In the genomic region with DNA sequence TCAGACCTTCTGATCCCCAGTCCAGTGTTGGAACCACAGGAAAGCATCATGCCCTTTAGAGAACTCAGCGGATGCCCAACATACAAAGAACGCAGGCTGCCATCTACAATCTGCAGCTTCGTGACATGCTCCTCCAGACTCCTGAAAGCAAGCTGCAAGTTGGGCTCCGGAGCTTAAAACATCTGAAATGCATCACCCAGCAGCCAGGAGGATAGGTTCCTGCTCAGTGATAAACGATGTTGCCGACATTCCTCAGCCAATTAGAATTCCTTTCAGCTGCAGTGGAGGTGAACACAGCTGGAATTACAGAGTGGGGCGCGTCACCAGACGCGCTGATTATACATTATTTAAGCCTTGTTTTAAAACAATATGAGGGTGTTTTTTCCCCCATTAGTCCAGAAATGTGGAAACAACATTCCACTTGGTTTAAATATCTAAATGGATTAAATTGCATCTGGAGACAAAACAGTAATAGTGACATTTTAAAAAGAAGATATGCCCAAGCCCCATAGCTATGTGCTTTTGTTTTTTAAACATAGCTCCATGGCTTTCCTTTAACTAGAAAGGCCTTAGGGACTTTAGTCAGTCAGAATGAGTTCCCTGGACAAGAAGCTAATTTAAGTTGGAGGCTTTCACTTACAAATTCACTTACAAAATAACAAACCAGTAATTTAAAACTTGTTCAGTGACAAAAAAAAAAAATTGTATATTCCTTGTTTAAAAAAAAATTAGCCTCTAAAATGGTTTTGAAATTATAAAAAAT, we compare ENCODE assay signal across 10 cellular contexts. TPM values are rescaled to one million over a fixed set of nuclear protein-coding genes. Genes with fewer than 3 reads are reported as not detected.
DNase-seq lines count a peak whose midpoint lies in the region; ATAC-seq, FAIRE-seq and TF ChIP-seq lines count a peak whose summit lies in the region.
"Had no signal": no experiment of that assay in that cellular context is flagged by ENCODE, and none has a peak within 500 bp of the region (broad histone marks: within the 10 kb centered on the region; RNA-seq: fewer than 3 reads in every experiment).

No MANE protein-coding gene starts in this region.

- H3K9me3 Mint-ChIP-seq in neural crest cell, result peaks cover 3% of the 10 kb centered on the region
- H3K9me3 Mint-ChIP-seq in activated naive CD4-positive, alpha-beta T cell treated with anti-CD3 and anti-CD28 coated beads, Interleukin-2, amount 50 U/mL, for 72 hours, result peaks cover 0 to 6% of the 10 kb centered on the region in 2 donors

- peak overlapping the region; percentile 7 for H3K4me3 Mint-ChIP-seq in neural crest cell
- H3K4me3 Mint-ChIP-seq: activated naive CD8-positive, alpha-beta T cell; T-helper 17 cell had no signal

- no peaks in the 10 kb centered on the region for H3K27me3 ChIP-seq in esophagus muscularis mucosa

- H3K36me3 Mint-ChIP-seq in neural crest cell (ENCODE audit: low read depth), result peaks cover 14% of the 10 kb centered on the region
- H3K36me3 Mint-ChIP-seq in activated naive CD4-positive, alpha-beta T cell treated with anti-CD3 and anti-CD28 coated beads, Interleukin-2, amount 50 U/mL, for 72 hours, result peaks cover 0 to 15% of the 10 kb centered on the region in 2 donors

- no peaks in the 10 kb centered on the region for H3K27me3 Mint-ChIP-seq in neural crest cell (ENCODE audit: low read depth)
- H3K27me3 Mint-ChIP-seq: activated naive CD8-positive, alpha-beta T cell; T-helper 17 cell had no signal

- no peak for TF ChIP-seq POLR2A in esophagus muscularis mucosa (IDR thresholded peaks at IDR 0.05; ENCODE audit: low read depth)
- TF ChIP-seq POLR2A in H54 (IDR thresholded peaks at IDR 0.05; ENCODE audit: low read depth, low read length), result no peak

- TF ChIP-seq EP300 in esophagus muscularis mucosa (IDR thresholded peaks at IDR 0.05), result no peak

- WGBS in esophagus muscularis mucosa, result 17% methylated on average over 10 of the region's 10 CpGs

- H3K4me1 ChIP-seq in esophagus muscularis mucosa, result peaks cover 67 to 91% (median 87%) of the 10 kb centered on the region in 4 donors

- DNase-seq in AG10803 (ENCODE audit: low read depth) (peak; percentile 92), NCI-H2227 treated with DMSO at 0.1 percent for 48 hours (lab: John Stamatoyannopoulos, UW) (peak; percentile 70), esophagus muscularis mucosa (ENCODE audit: extremely low spot score) (no peak), neural crest cell (ENCODE audit: low read depth, low spot score) (peak; percentile 3), epidermal melanocyte (ENCODE audit: insufficient read length, low spot score) (no peak), NCI-H446 (lab: John Stamatoyannopoulos, UW) (no peak), H54 (ENCODE audit: insufficient read length, low spot score) (no peak)
- DNase-seq in activated naive CD4-positive, alpha-beta T cell treated with anti-CD3 and anti-CD28 coated beads, Interleukin-2, amount 50 U/mL, for 72 hours (ENCODE audit: low spot score in 2 of 2), result no peak
- DNase-seq: T-helper 17 cell had no signal

- H3K27ac ChIP-seq in esophagus muscularis mucosa (replicated peaks in 1 of 4), result peak overlapping the region; percentile 53 to 64 (median 62)

- no peak for FAIRE-seq in H54 (lab: Jason Lieb, UNC)

- no peak overlapping the region for H3K27ac Mint-ChIP-seq in neural crest cell (ENCODE audit: unreplicated experiment)
- H3K27ac Mint-ChIP-seq in activated naive CD4-positive, alpha-beta T cell treated with anti-CD3 and anti-CD28 coated beads, Interleukin-2, amount 50 U/mL, for 72 hours, result no peak overlapping the region
- H3K27ac Mint-ChIP-seq: activated naive CD8-positive, alpha-beta T cell; T-helper 17 cell had no signal

- H3K9me3 ChIP-seq in esophagus muscularis mucosa, result no peaks in the 10 kb centered on the region

- H3K4me3 ChIP-seq in AG10803 (ENCODE audit: low read length), result peak overlapping the region; percentile 43
- H3K4me3 ChIP-seq in esophagus muscularis mucosa, result peak overlapping the region; percentile 14 to 32 (median 28)

- peaks cover 52% of the 10 kb centered on the region for H3K4me1 Mint-ChIP-seq in neural crest cell

- no peak; the same call in 1 of the 2 replicates for TF ChIP-seq CTCF in AG10803 (conservative IDR thresholded peaks at IDR 0.05; ENCODE audit: low read length)
- TF ChIP-seq CTCF in esophagus muscularis mucosa (IDR thresholded peaks at IDR 0.05), result peak in 2 of 3 experiments; percentile 12 to 13
- TF ChIP-seq CTCF in neural crest cell (conservative IDR thresholded peaks at IDR 0.05), result no peak

- H3K36me3 ChIP-seq in esophagus muscularis mucosa, result no peaks in the 10 kb centered on the region

- no peak for ATAC-seq in activated naive CD4-positive, alpha-beta T cell treated with anti-CD3 and anti-CD28 coated beads, Interleukin-2, amount 50 U/mL, for 72 hours
- ATAC-seq: T-helper 17 cell had no signal

- intact Hi-C loops in esophagus muscularis mucosa (cut with DNase I), result no loop called here

RNA-seq across cellular contexts. Expression of a gene that starts 6.3 kb away (rescaled TPM):
- total RNA-seq in esophagus muscularis mucosa (10 to 100 TPM; 19.1 to 27.4 (median 23.9) TPM), neural crest cell (24.5 and 24.6 TPM in 2 replicates)
- total RNA-seq in activated naive CD4-positive, alpha-beta T cell treated with anti-CD3 and anti-CD28 coated beads, Interleukin-2, amount 50 U/mL, for 72 hours, result 10 to 100 TPM; 13.5 to 19.6 TPM

Comparison
In these comparisons a context has a peak if more than half of its experiments do, and no peak if none do; other contexts are left out.
1. DNase-seq: peak in AG10803 (single experiment), NCI-H2227 treated with DMSO at 0.1 percent for 48 hours (single experiment) and neural crest cell (single experiment); none in esophagus muscularis mucosa (single experiment), activated naive CD4-positive, alpha-beta T cell treated with anti-CD3 and anti-CD28 coated beads, Interleukin-2, amount 50 U/mL, for 72 hours (0 of 2), epidermal melanocyte (single experiment), NCI-H446 (0 of 2) and H54 (single experiment).
2. CTCF ChIP-seq: peak in esophagus muscularis mucosa (2 of 3); none in AG10803 (single experiment) and neural crest cell (single experiment).